ENCODE assay signal across 1 cellular context in the genomic region with DNA sequence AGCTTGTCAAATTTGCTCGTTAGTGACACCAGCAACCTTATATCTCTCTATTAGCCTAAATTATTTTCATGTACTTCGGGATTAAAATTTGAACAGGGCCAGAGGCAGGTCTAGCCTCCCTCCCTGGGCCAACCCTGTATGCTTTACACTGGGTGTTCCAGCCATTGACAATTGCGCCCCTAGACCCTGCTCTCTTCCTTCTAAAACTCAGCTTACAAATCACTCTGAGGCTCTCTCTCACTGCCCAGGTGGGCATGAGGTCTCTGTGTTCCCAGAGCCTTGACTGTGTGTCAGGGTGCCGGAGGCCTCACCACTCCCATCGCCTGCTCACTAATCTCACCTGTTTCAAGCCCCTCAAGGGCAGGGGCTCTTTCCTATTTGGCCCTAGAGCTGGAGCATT.
TF ChIP-seq lines count a peak whose summit lies in the region.

No MANE protein-coding gene starts in this region.

TF ChIP-seq in IMR-90, 13 proteins besides CTCF, POLR2A, EP300 and RAD21:
- no peak for TF ChIP-seq RCOR1 (IDR thresholded peaks at IDR 0.05; ENCODE audit: insufficient replicate concordance, low read length)
- TF ChIP-seq CHD1 (IDR thresholded peaks at IDR 0.05; ENCODE audit: low read depth, low read length), result no peak
- no peak for TF ChIP-seq FOS (IDR thresholded peaks at IDR 0.05; ENCODE audit: low read depth, low read length)
